Comparison of ENCODE assay signal across 17 cellular contexts in genomic region chr5:173878224-173878967, GRCh38. TPM values are rescaled to one million over a fixed set of nuclear protein-coding genes. Genes with fewer than 3 reads are reported as not detected.
DNase-seq lines count a peak whose midpoint lies in the region; ATAC-seq, FAIRE-seq and TF ChIP-seq lines count a peak whose summit lies in the region.
"Had no signal": no experiment of that assay in that cellular context is flagged by ENCODE, and none has a peak within 500 bp of the region (broad histone marks: within the 10 kb centered on the region; RNA-seq: fewer than 3 reads in every experiment).

No MANE protein-coding gene starts in this region.

- H3K9ac ChIP-seq in SK-N-MC (ENCODE audit: insufficient read length), result peak overlapping the region; percentile 35
- H3K9ac ChIP-seq: GM23248 had no signal

- H3K9me3 ChIP-seq in SK-N-MC (ENCODE audit: low read depth, low read length) (no peaks in the 10 kb centered on the region), heart right ventricle (no peaks in the 10 kb centered on the region), pancreas (no peaks in the 10 kb centered on the region)
- H3K9me3 ChIP-seq: lower lobe of right lung had no signal

- FAIRE-seq in pancreas (lab: Jason Lieb, UNC), result no peak

- TF ChIP-seq CTCF in heart right ventricle (IDR thresholded peaks at IDR 0.05) (no peak), pancreas (IDR thresholded peaks at IDR 0.05) (no peak)

- WGBS in heart right ventricle, 2 donors, result 24 to 31% methylated on average over 5 of the region's 5 CpGs
- 27 to 32% methylated on average over 5 of the region's 5 CpGs for WGBS in pancreas, 2 donors

- H3K27me3 ChIP-seq in heart right ventricle, result no peaks in the 10 kb centered on the region
- H3K27me3 ChIP-seq in pancreas, result no peaks in the 10 kb centered on the region

- peak in 7 of 8 donors; percentile 46 to 94 (median 88) for ATAC-seq in heart right ventricle
- peak; percentile 70 to 97 (median 91) for ATAC-seq in pancreas
- no peak for ATAC-seq in esophagus mucosa
- no peak for ATAC-seq in GM19324 (IDR thresholded peaks at IDR 0.05; ENCODE audit: low FRiP score, unreplicated experiment)
- no peak for ATAC-seq in GM18870 (IDR thresholded peaks at IDR 0.05; ENCODE audit: unreplicated experiment)
- ATAC-seq: lower lobe of right lung; natural killer cell; stimulated activated naive CD8-positive, alpha-beta T cell treated with anti-CD3 and anti-CD28 coated beads, Interleukin-15, amount 100 ng/mL, for 72 hours had no signal

- H3K36me3 ChIP-seq in SK-N-MC (ENCODE audit: insufficient read depth, low read length) (no peaks in the 10 kb centered on the region), heart right ventricle (no peaks in the 10 kb centered on the region), pancreas (no peaks in the 10 kb centered on the region)
- H3K36me3 ChIP-seq: lower lobe of right lung had no signal

- DNase-seq in HUDEP-2 (lab: John Stamatoyannopoulos, UW; ENCODE audit: unreplicated experiment in 76 of 76) (peak in 52 of 76 experiments; percentile 8 to 66 (median 40)), SK-N-MC (ENCODE audit: low read depth, low spot score) (no peak), heart right ventricle (peak; percentile 45 to 61), pancreas (peak in 4 of 6 donors; percentile 65 to 78 (median 70)), NCI-H2171 (lab: John Stamatoyannopoulos, UW) (no peak)
- DNase-seq: activated B cell treated with CpG ODN at 0.5 μM for 24 hours; activated CD8-positive, alpha-beta memory T cell treated with anti-CD3 and anti-CD28 coated beads for 24 hours; effector memory CD4-positive, alpha-beta T cell; GM23248; lower lobe of right lung; natural killer cell; NCI-H748 treated with DMSO at 0.1 percent for 48 hours; stimulated activated CD4-positive, alpha-beta T cell treated with anti-CD3 and anti-CD28 coated beads, Interleukin-15, amount 100 ng/mL, for 24 hours; stimulated activated naive CD8-positive, alpha-beta T cell treated with anti-CD3 and anti-CD28 coated beads, Interleukin-15, amount 100 ng/mL, for 72 hours had no signal

- intact Hi-C loops in heart right ventricle (cut with DNase I) (loop anchor here in 2 of 10 donors (5.0 to 10.0 kb wide), 2 partner anchors 104 to 106 kb away; no protein-coding TSS in a partner anchor), pancreas (cut with DNase I) (no loop called here)

- peak overlapping the region; percentile 68 for H3K27ac ChIP-seq in SK-N-MC
- peak overlapping the region; percentile 19 to 84 (median 64) for H3K27ac ChIP-seq in heart right ventricle
- H3K27ac ChIP-seq in pancreas, result peak overlapping the region in 2 of 4 donors; percentile 11 to 64
- H3K27ac ChIP-seq: GM23248, lower lobe of right lung had no signal

- H3K4me3 ChIP-seq in SK-N-MC (no peak overlapping the region), heart right ventricle (no peak overlapping the region), pancreas (no peak overlapping the region)
- H3K4me3 ChIP-seq: GM23248, lower lobe of right lung had no signal

- peaks cover 0 to 23% (median 16%) of the 10 kb centered on the region in 9 donors for H3K4me1 ChIP-seq in heart right ventricle
- H3K4me1 ChIP-seq in pancreas, result peaks cover 8 to 17% (median 13%) of the 10 kb centered on the region in 3 donors

RNA-seq across cellular contexts. Expression of gene CPEB4, which starts 9.8 kb away (rescaled TPM):
- total RNA-seq in heart right ventricle (100 to 1,000 TPM; 116 to 279 (median 187) TPM), pancreas (10 to 100 TPM; 24.3 to 51.2 (median 30.0) TPM), esophagus mucosa (38.5 TPM)
- polyA plus RNA-seq in heart right ventricle (10 to 100 TPM; 29.4 to 35.4 TPM), pancreas (10 to 100 TPM; 11.6 to 15.9 TPM)

Comparison
In these comparisons a context has a peak if more than half of its experiments do, and no peak if none do; other contexts are left out.
1. DNase-seq: peak in HUDEP-2 (52 of 76), heart right ventricle (2 of 2) and pancreas (4 of 6); none in SK-N-MC (single experiment) and NCI-H2171 (single experiment).
2. ATAC-seq: peak in heart right ventricle (7 of 8) and pancreas (4 of 4); none in esophagus mucosa (single experiment), GM19324 (single experiment) and GM18870 (single experiment).